8 cellular contexts compared by ENCODE assay signal in the genomic region with DNA sequence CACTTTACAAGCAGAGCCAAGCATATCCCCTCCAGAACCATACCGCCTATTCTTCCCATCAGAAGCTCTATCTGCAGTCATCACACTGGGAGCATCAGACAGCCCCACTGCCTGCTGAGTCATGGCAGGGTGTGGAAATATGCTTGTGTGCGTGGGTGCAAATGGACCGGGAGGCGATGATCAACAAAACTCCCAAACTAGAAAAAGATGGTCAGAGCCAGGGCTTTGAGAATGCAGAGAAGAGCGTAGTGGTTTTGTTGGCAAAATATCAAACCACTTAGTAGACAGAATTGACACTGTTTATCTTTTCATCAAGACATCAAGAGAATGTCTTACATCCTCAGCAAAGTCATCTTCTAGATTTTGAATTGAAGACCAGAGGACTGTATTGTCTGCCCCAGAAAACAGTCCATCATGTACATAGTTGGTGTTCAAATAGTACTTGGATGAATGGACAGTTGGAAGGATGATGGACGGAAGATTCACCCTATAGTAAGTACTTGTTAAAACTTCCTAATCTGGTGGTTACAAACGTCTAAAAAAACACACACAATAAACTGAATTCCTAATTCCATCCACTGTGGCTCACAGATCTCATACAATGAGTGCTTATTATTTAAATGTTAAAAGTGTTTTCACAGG. TPM values are rescaled to one million over a fixed set of nuclear protein-coding genes. Genes with fewer than 3 reads are reported as not detected.
DNase-seq lines count a peak whose midpoint lies in the region; ATAC-seq and TF ChIP-seq lines count a peak whose summit lies in the region.

No MANE protein-coding gene starts in this region.

- H3K9me3 ChIP-seq in CD8-positive, alpha-beta T cell (ENCODE audit: low read length) = no peaks in the 10 kb centered on the region

- no peaks in the 10 kb centered on the region for H3K27me3 Mint-ChIP-seq in CD8-positive, alpha-beta T cell (ENCODE audit: low read depth)
- H3K27me3 Mint-ChIP-seq in mesothelial cell of epicardium (ENCODE audit: low read depth) = peaks cover 4% of the 10 kb centered on the region
- peaks cover 35% of the 10 kb centered on the region for H3K27me3 Mint-ChIP-seq in progenitor cell of endocrine pancreas

- peak in 1 of 7 experiments; percentile 14 for DNase-seq in CD8-positive, alpha-beta T cell
- DNase-seq in RPMI8226 (peak; percentile 45), choroid plexus epithelial cell (ENCODE audit: low read depth) (peak; percentile 95), sciatic nerve (ENCODE audit: low spot score) (no peak), mesothelial cell of epicardium (ENCODE audit: low spot score in 2 of 2, unreplicated experiment in 2 of 2) (no peak), progenitor cell of endocrine pancreas (ENCODE audit: low spot score, unreplicated experiment) (no peak)

- no peak overlapping the region for H3K27ac ChIP-seq in CD8-positive, alpha-beta T cell (ENCODE audit: low read depth, low read length)

- TF ChIP-seq CTCF in CD8-positive, alpha-beta T cell (IDR thresholded peaks at IDR 0.05) = no peak
- TF ChIP-seq CTCF in choroid plexus epithelial cell (conservative IDR thresholded peaks at IDR 0.05; ENCODE audit: low read depth, low read length) (no peak), mesothelial cell of epicardium (IDR thresholded peaks at IDR 0.05; ENCODE audit: unreplicated experiment) (no peak), progenitor cell of endocrine pancreas (IDR thresholded peaks at IDR 0.05; ENCODE audit: unreplicated experiment) (no peak)

- POLR2A ChIA-PET in CD8-positive, alpha-beta T cell (lab: Charles Lee) = no interaction called here

- peak; percentile 59 for ATAC-seq in CD8-positive, alpha-beta T cell
- ATAC-seq in sciatic nerve (peak; percentile 58), HG03354 (IDR thresholded peaks at IDR 0.05; ENCODE audit: poor library complexity, severe bottlenecking, unreplicated experiment) (no peak), GM19463 (IDR thresholded peaks at IDR 0.05; ENCODE audit: unreplicated experiment) (no peak)

- peak overlapping the region; percentile 33 for H3K4me3 Mint-ChIP-seq in CD8-positive, alpha-beta T cell
- H3K4me3 Mint-ChIP-seq in mesothelial cell of epicardium (no peak overlapping the region), progenitor cell of endocrine pancreas (ENCODE audit: low read depth) (no peak overlapping the region)

- CTCF ChIA-PET in CD8-positive, alpha-beta T cell (lab: Charles Lee) = interaction anchor here (0.7 to 1.9 kb wide), 6 partner anchors 10 to 209 kb away, joined by 3 to 9 read pairs (median 5); no protein-coding TSS in a partner anchor

- H3K4me3 ChIP-seq in CD8-positive, alpha-beta T cell (ENCODE audit: low read depth, low read length) = no peak overlapping the region
- no peak overlapping the region for H3K4me3 ChIP-seq in choroid plexus epithelial cell (ENCODE audit: low read depth, low read length)

- no peaks in the 10 kb centered on the region for H3K36me3 ChIP-seq in CD8-positive, alpha-beta T cell (ENCODE audit: insufficient read depth, low read length)

- no peak overlapping the region for H3K27ac Mint-ChIP-seq in CD8-positive, alpha-beta T cell
- H3K27ac Mint-ChIP-seq in mesothelial cell of epicardium = no peak overlapping the region
- no peak overlapping the region for H3K27ac Mint-ChIP-seq in progenitor cell of endocrine pancreas

- peaks cover 22% of the 10 kb centered on the region for H3K4me1 Mint-ChIP-seq in CD8-positive, alpha-beta T cell (ENCODE audit: low read depth)
- H3K4me1 Mint-ChIP-seq in mesothelial cell of epicardium = peaks cover 17% of the 10 kb centered on the region
- peaks cover 22% of the 10 kb centered on the region for H3K4me1 Mint-ChIP-seq in progenitor cell of endocrine pancreas (ENCODE audit: low read depth)

- H3K36me3 Mint-ChIP-seq in CD8-positive, alpha-beta T cell = no peaks in the 10 kb centered on the region
- H3K36me3 Mint-ChIP-seq in mesothelial cell of epicardium (no peaks in the 10 kb centered on the region), progenitor cell of endocrine pancreas (ENCODE audit: insufficient read depth) (no peaks in the 10 kb centered on the region)

- no peaks in the 10 kb centered on the region for H3K27me3 ChIP-seq in CD8-positive, alpha-beta T cell (ENCODE audit: insufficient read depth, low read length)

- H3K9me3 Mint-ChIP-seq in CD8-positive, alpha-beta T cell = no peaks in the 10 kb centered on the region
- H3K9me3 Mint-ChIP-seq in mesothelial cell of epicardium = no peaks in the 10 kb centered on the region
- H3K9me3 Mint-ChIP-seq in progenitor cell of endocrine pancreas (ENCODE audit: low read depth) = no peaks in the 10 kb centered on the region

- peaks cover 10% of the 10 kb centered on the region for H3K4me1 ChIP-seq in CD8-positive, alpha-beta T cell (ENCODE audit: insufficient read depth, low read length)

- intact Hi-C loops in CD8-positive, alpha-beta T cell (cut with DNase I, micrococcal nuclease) = loop anchor here in 1 of 2 experiments (5.0 kb wide), 1 partner anchor 78 kb away; no protein-coding TSS in a partner anchor
- intact Hi-C loops in sciatic nerve (cut with DNase I) = loop anchor here (10.0 kb wide), 2 partner anchors 115 to 215 kb away; no protein-coding TSS in a partner anchor

RNA-seq across cellular contexts. Expression of a gene that starts 54.9 kb away (rescaled TPM):
- not detected for total RNA-seq in CD8-positive, alpha-beta T cell
- total RNA-seq in sciatic nerve = 655 TPM
- total RNA-seq in mesothelial cell of epicardium = 0.24 to 0.31 TPM (median 0.29 TPM) in 3 replicates
- 0.10 and 0.22 TPM in 2 replicates for total RNA-seq in progenitor cell of endocrine pancreas

Comparison
In these comparisons a context has a peak if more than half of its experiments do, and no peak if none do; other contexts are left out.
1. ATAC-seq: peak in CD8-positive, alpha-beta T cell (single experiment) and sciatic nerve (single experiment); none in HG03354 (single experiment) and GM19463 (single experiment).
2. DNase-seq: peak in RPMI8226 (single experiment) and choroid plexus epithelial cell (single experiment); none in sciatic nerve (single experiment), mesothelial cell of epicardium (0 of 2) and progenitor cell of endocrine pancreas (single experiment).
3. RNA of a gene that starts 54.9 kb away (total RNA-seq): 655 TPM in sciatic nerve (single experiment); 0.24 to 0.31 TPM in mesothelial cell of epicardium, not detected in CD8-positive, alpha-beta T cell and 0.10 to 0.22 TPM in progenitor cell of endocrine pancreas; every median in the first group is over 100 times any median in the second.